In the genomic region with DNA sequence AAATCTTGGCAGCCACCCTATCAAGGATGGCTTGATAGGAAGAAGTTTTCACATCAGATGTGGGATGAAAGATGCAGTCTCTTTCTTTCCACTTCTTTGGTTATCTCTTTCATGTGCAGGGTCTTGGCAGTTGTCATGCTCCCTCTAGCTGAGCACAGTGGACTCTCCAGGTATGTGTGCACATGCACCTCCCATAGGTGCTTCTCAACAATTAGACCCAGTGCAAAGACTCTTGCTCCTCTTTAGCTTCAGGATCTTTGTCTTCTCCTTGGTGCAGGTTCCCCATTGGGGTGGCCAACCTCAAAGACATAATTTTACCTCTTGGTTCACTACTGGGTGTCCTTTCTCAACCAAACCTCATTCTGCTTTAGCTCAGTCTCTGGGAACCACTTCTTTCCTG, we compare ENCODE assay signal across 17 cellular contexts.
DNase-seq lines count a peak whose midpoint lies in the region; ATAC-seq, FAIRE-seq and TF ChIP-seq lines count a peak whose summit lies in the region.
"Had no signal": no experiment of that assay in that cellular context is flagged by ENCODE, and none has a peak within 500 bp of the region (broad histone marks: within the 10 kb centered on the region; RNA-seq: fewer than 3 reads in every experiment).

No MANE protein-coding gene starts in this region.

- H3K27ac ChIP-seq in K562 (ENCODE audit: extremely low read depth, low read depth, low read length) (no peak overlapping the region), HepG2 (ENCODE audit: extremely low read length, insufficient read depth, low read length) (no peak overlapping the region)
- H3K27ac ChIP-seq: A549 had no signal

- H3K79me2 ChIP-seq in K562 (ENCODE audit: control insufficient read depth, insufficient read depth, low read length) = no peaks in the 10 kb centered on the region
- H3K79me2 ChIP-seq in HepG2 (ENCODE audit: insufficient read depth, low read length) = no peaks in the 10 kb centered on the region

- intact Hi-C loops in K562 (cut with micrococcal nuclease) (no loop called here), HepG2 (cut with micrococcal nuclease; ENCODE audit: unreplicated experiment) (no loop called here)

- POLR2A ChIA-PET in K562 (lab: Yijun Ruan, JAX) (interaction anchor here (1.2 kb wide), 1 partner anchor 9 kb away, joined by 3 read pairs; no protein-coding TSS in a partner anchor), HepG2 (lab: Yijun Ruan, JAX) (interaction anchor here (1.1 kb wide), 1 partner anchor 10 kb away, joined by 3 read pairs; no protein-coding TSS in a partner anchor)

- H3K9me3 ChIP-seq in K562 (replicated peaks; ENCODE audit: control insufficient read depth, insufficient read depth, low read depth, low read length) (no peaks in the 10 kb centered on the region), HepG2 (ENCODE audit: low read length) (no peaks in the 10 kb centered on the region)
- H3K9me3 ChIP-seq: A549 had no signal

- TF ChIP-seq EP300 in K562 (IDR thresholded peaks at IDR 0.05; ENCODE audit: low read length) (no peak), HepG2 (IDR thresholded peaks at IDR 0.05; ENCODE audit: low read depth in 2 of 2, low read length in 2 of 2) (no peak), HepG2 (CRISPR knock-in tag; IDR thresholded peaks at IDR 0.05; ENCODE audit: borderline replicate concordance) (no peak)

- BruUV-seq in K562 (replicated peaks; lab: Mats Ljungman, UMichigan) (no TSS peak), HepG2 (replicated peaks; lab: Mats Ljungman, UMichigan) (no TSS peak)

- no peak overlapping the region for H3K4me3 ChIP-seq in K562
- H3K4me3 ChIP-seq in HepG2 (replicated peaks in 1 of 3; ENCODE audit: insufficient read depth in 1 of 3, low read depth in 2 of 3, low read length in 3 of 3) = no peak overlapping the region
- H3K4me3 ChIP-seq: A549 had no signal

- FAIRE-seq in K562 (lab: Jason Lieb, UNC) = no peak
- FAIRE-seq in HepG2 (lab: Jason Lieb, UNC) = no peak
- FAIRE-seq: A549, D721Med, GM18507 had no signal

- no peaks in the 10 kb centered on the region for H3K36me3 ChIP-seq in K562 (ENCODE audit: control insufficient read depth, insufficient read depth, low read length)
- H3K36me3 ChIP-seq in HepG2 (replicated peaks in 1 of 2; ENCODE audit: control insufficient read depth in 1 of 2, insufficient read depth in 2 of 2, low read length in 2 of 2) = no peaks in the 10 kb centered on the region; a peak in 1 of 5 replicates

- H3K27me3 ChIP-seq in K562 (ENCODE audit: control insufficient read depth in 2 of 2, insufficient read depth in 2 of 2, low read length in 2 of 2) = no peaks in the 10 kb centered on the region
- no peaks in the 10 kb centered on the region for H3K27me3 ChIP-seq in HepG2 (ENCODE audit: control insufficient read depth in 1 of 2, insufficient read depth in 2 of 2, low read length in 2 of 2)

- ATAC-seq in K562 (peak; percentile 33; the same call in 1 of the 3 replicates), HepG2 (peak; percentile 71)
- ATAC-seq: A549; CD8-positive, alpha-beta T cell had no signal

- DNase-seq in NCI-H82 (lab: John Stamatoyannopoulos, UW) = peak; percentile 48
- DNase-seq in NCI-H82 treated with DMSO at 0.1 percent for 48 hours (lab: John Stamatoyannopoulos, UW; ENCODE audit: unreplicated experiment) = no peak
- peak; percentile 5 for DNase-seq in SW480 (ENCODE audit: low spot score)
- no peak for DNase-seq in K562 (ENCODE audit: extremely low read depth in 1 of 4, low spot score in 3 of 4)
- DNase-seq in HepG2 (ENCODE audit: low spot score) = no peak
- DNase-seq in T-helper 2 cell = no peak
- DNase-seq in activated naive CD4-positive, alpha-beta T cell (lab: John Stamatoyannopoulos, UW) = no peak
- DNase-seq: CD8-positive, alpha-beta T cell; COR-L47; DMS153; DND-41; GDM1; GOT3; H9 had no signal

- no peaks in the 10 kb centered on the region for H4K20me1 ChIP-seq in K562 (replicated peaks; ENCODE audit: control insufficient read depth, insufficient read depth, low read length)
- H4K20me1 ChIP-seq in HepG2 (ENCODE audit: insufficient read depth, low read length) = no peaks in the 10 kb centered on the region

- no peak overlapping the region for H2AFZ ChIP-seq in K562 (ENCODE audit: low read depth, low read length)
- no peak overlapping the region for H2AFZ ChIP-seq in HepG2 (ENCODE audit: low read length)

- CTCF ChIA-PET in K562 (lab: Yijun Ruan, JAX; ENCODE audit: low intra/inter-chr PET ratio) = no interaction called here
- CTCF ChIA-PET in HepG2 (lab: Yijun Ruan, JAX; ENCODE audit: low intra/inter-chr PET ratio, low total read pairs) = no interaction called here

- H3K9ac ChIP-seq in K562 (ENCODE audit: insufficient read depth in 1 of 2, low read depth in 2 of 2, low read length in 2 of 2) (no peak overlapping the region), HepG2 (ENCODE audit: insufficient read depth, low read depth, low read length) (no peak overlapping the region)

- H3K9me1 ChIP-seq in K562 (ENCODE audit: control insufficient read depth, insufficient read depth, low read length) = no peaks in the 10 kb centered on the region

- H3K4me1 ChIP-seq in K562 (replicated peaks in 1 of 2; ENCODE audit: control insufficient read depth in 2 of 2, insufficient read depth in 2 of 2, low read length in 2 of 2) (no peaks in the 10 kb centered on the region), HepG2 (ENCODE audit: insufficient read depth, low read length) (peaks cover 3% of the 10 kb centered on the region; the same call in 1 of the 2 replicates)

- TF ChIP-seq POLR2A in K562 (conservative IDR thresholded peaks at IDR 0.05) (no peak), HepG2 (IDR thresholded peaks at IDR 0.05; ENCODE audit: insufficient read depth in 1 of 2, low read depth in 2 of 2, low read length in 2 of 2) (no peak)

- 0 out of 4 replicates have a peak, but pooled peaks of 1 of the 2 experiments have one; percentile 8 for TF ChIP-seq RAD21 in K562 (CRISPR knock-in tag; conservative IDR thresholded peaks at IDR 0.05 in 1 of 2, IDR thresholded peaks at IDR 0.05 in 1 of 2)
- no peak for TF ChIP-seq RAD21 in HepG2 (CRISPR knock-in tag; IDR thresholded peaks at IDR 0.05)

- in situ Hi-C loops in K562 (cut with MboI) (no loop called here), HepG2 (cut with HindIII; ENCODE audit: extremely low pct_ligation_motif_present, low pct_unique_long_range_greater_than_20kb) (no loop called here)

- no peak overlapping the region for H3K4me2 ChIP-seq in K562 (ENCODE audit: insufficient read depth, low read length)
- no peak overlapping the region for H3K4me2 ChIP-seq in HepG2 (ENCODE audit: low read depth, low read length)
- H3K4me2 ChIP-seq: A549 had no signal

- no peak for TF ChIP-seq CTCF in K562 (IDR thresholded peaks at IDR 0.05 in 2 of 3, conservative IDR thresholded peaks at IDR 0.05 in 1 of 3; ENCODE audit: insufficient read depth in 2 of 3, low read depth in 1 of 3, low read length in 3 of 3)
- TF ChIP-seq CTCF in HepG2 (CRISPR knock-in tag; IDR thresholded peaks at IDR 0.05) = peak; percentile 29; the same call in 1 of the 2 replicates

TF ChIP-seq in K562, 482 proteins besides CTCF, POLR2A, EP300 and RAD21:
- TF ChIP-seq ZNF384 (IDR thresholded peaks at IDR 0.05; ENCODE audit: low read depth, low read length) (no peak), POU5F1 (IDR thresholded peaks at IDR 0.05; ENCODE audit: borderline replicate concordance, low read depth, low read length, partially characterized antibody) (no peak), POLR3G (IDR thresholded peaks at IDR 0.05; ENCODE audit: extremely low read depth, insufficient read length, insufficient replicate concordance) (no peak), CBX5 (IDR thresholded peaks at IDR 0.05; ENCODE audit: borderline replicate concordance, low read depth) (no peak)
- TF ChIP-seq, protein P1, sequence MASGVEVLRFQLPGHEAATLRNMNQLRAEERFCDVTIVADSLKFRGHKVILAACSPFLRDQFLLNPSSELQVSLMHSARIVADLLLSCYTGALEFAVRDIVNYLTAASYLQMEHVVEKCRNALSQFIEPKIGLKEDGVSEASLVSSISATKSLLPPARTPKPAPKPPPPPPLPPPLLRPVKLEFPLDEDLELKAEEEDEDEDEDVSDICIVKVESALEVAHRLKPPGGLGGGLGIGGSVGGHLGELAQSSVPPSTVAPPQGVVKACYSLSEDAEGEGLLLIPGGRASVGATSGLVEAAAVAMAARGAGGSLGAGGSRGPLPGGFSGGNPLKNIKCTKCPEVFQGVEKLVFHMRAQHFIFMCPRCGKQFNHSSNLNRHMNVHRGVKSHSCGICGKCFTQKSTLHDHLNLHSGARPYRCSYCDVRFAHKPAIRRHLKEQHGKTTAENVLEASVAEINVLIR (CRISPR knock-in tag; IDR thresholded peaks at IDR 0.05) = no peak
TF ChIP-seq in K562: peak in this region for 0.

TF ChIP-seq in HepG2, 621 proteins besides CTCF, POLR2A, EP300 and RAD21:
- TF ChIP-seq PHB2 (IDR thresholded peaks at IDR 0.05; ENCODE audit: partially characterized antibody) = no peak
- TF ChIP-seq, protein P2, sequence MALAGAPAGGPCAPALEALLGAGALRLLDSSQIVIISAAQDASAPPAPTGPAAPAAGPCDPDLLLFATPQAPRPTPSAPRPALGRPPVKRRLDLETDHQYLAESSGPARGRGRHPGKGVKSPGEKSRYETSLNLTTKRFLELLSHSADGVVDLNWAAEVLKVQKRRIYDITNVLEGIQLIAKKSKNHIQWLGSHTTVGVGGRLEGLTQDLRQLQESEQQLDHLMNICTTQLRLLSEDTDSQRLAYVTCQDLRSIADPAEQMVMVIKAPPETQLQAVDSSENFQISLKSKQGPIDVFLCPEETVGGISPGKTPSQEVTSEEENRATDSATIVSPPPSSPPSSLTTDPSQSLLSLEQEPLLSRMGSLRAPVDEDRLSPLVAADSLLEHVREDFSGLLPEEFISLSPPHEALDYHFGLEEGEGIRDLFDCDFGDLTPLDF (CRISPR knock-in tag; IDR thresholded peaks at IDR 0.05) = no peak

Comparison
In these comparisons a context has a peak if more than half of its experiments do, and no peak if none do; other contexts are left out.
1. DNase-seq: peak in NCI-H82 (single experiment) and SW480 (single experiment); none in NCI-H82 treated with DMSO at 0.1 percent for 48 hours (single experiment), K562 (0 of 4), HepG2 (single experiment), T-helper 2 cell (0 of 5) and activated naive CD4-positive, alpha-beta T cell (0 of 4).